19 cellular contexts compared by ENCODE assay signal in genomic region chr12:128551266-128552025, GRCh38.
DNase-seq lines count a peak whose midpoint lies in the region; TF ChIP-seq lines count a peak whose summit lies in the region.
"Had no signal": no experiment of that assay in that cellular context is flagged by ENCODE, and none has a peak within 500 bp of the region (broad histone marks: within the 10 kb centered on the region; RNA-seq: fewer than 3 reads in every experiment).

No MANE protein-coding gene starts in this region.

- no peaks in the 10 kb centered on the region for H3K79me2 ChIP-seq in smooth muscle cell (ENCODE audit: low read depth)

- H3K36me3 ChIP-seq in smooth muscle cell (ENCODE audit: low read depth) = no peaks in the 10 kb centered on the region
- H3K36me3 ChIP-seq: BLaER1 treated with 17β-estradiol and CSF1 and Interleukin-3, amounts not matched to agents 10 nM and 100 nM; heart left ventricle had no signal

- WGBS in smooth muscle cell (ENCODE audit: low lambda C conversion rate) = 78% methylated on average over 18 of the region's 18 CpGs

- no peaks in the 10 kb centered on the region for H3K9me3 ChIP-seq in smooth muscle cell (replicated peaks; ENCODE audit: low read depth)

- H3K9ac ChIP-seq in smooth muscle cell (ENCODE audit: low read depth) = no peak overlapping the region
- H3K9ac ChIP-seq: BLaER1 treated with 17β-estradiol and CSF1 and Interleukin-3, amounts not matched to agents 10 nM and 100 nM; KMS-11 had no signal

- H3K4me2 ChIP-seq in smooth muscle cell = no peak overlapping the region
- H3K4me2 ChIP-seq: GM23338, KMS-11 had no signal

- DNase-seq in DMS 273 (lab: John Stamatoyannopoulos, UW; ENCODE audit: unreplicated experiment) = peak; percentile 4
- no peak for DNase-seq in DMS 273 treated with DMSO at 0.1 percent for 48 hours (lab: John Stamatoyannopoulos, UW)
- peak; percentile 82 to 93 for DNase-seq in NCI-H524 (lab: John Stamatoyannopoulos, UW)
- peak; percentile 46 for DNase-seq in cerebellar cortex (ENCODE audit: low spot score)
- DNase-seq in putamen (ENCODE audit: low spot score) = peak; percentile 9
- no peak for DNase-seq in activated naive CD4-positive, alpha-beta T cell treated with Interleukin-2 at 50 U/mL for 16 hours
- no peak for DNase-seq in activated CD4-positive, alpha-beta T cell treated with anti-CD3 and anti-CD28 coated beads for 48 hours
- DNase-seq in smooth muscle cell (lab: John Stamatoyannopoulos, UW; ENCODE audit: unreplicated experiment) = no peak
- DNase-seq: activated CD8-positive, alpha-beta T cell treated with anti-CD3 and anti-CD28 coated beads for 36 hours; activated naive CD8-positive, alpha-beta T cell treated with anti-CD3 and anti-CD28 coated beads, Interleukin-2, amount 10 ng/mL, durations not matched to agents 7 days and 5 days; activated T-cell treated with anti-CD3 and anti-CD28 coated beads, Interleukin-2, amount 50 U/mL, for 72 hours; heart left ventricle; mesenchymal stem cell; stimulated activated naive CD4-positive, alpha-beta T cell treated with Interleukin-2 at 50 U/mL for 16 hours; trophoblast cell had no signal

- no peaks in the 10 kb centered on the region for H4K20me1 ChIP-seq in smooth muscle cell (ENCODE audit: low read depth)
- H4K20me1 ChIP-seq: BLaER1 treated with 17β-estradiol and CSF1 and Interleukin-3, amounts not matched to agents 10 nM and 100 nM had no signal

- TF ChIP-seq CTCF in smooth muscle cell (IDR thresholded peaks at IDR 0.05; ENCODE audit: borderline replicate concordance, insufficient read depth, poor library complexity, severe bottlenecking) = no peak

- no peaks in the 10 kb centered on the region for H3F3A ChIP-seq in smooth muscle cell (ENCODE audit: low read depth)

- H3K4me1 ChIP-seq in smooth muscle cell (ENCODE audit: low read depth) = no peaks in the 10 kb centered on the region
- H3K4me1 ChIP-seq: heart left ventricle had no signal

- H2AFZ ChIP-seq in smooth muscle cell (ENCODE audit: low read depth) = no peak overlapping the region
- H2AFZ ChIP-seq: GM23338 had no signal

- H3K27ac ChIP-seq in smooth muscle cell (ENCODE audit: low read depth) = no peak overlapping the region
- H3K27ac ChIP-seq: 22Rv1; BLaER1 treated with 17β-estradiol and CSF1 and Interleukin-3, amounts not matched to agents 10 nM and 100 nM; heart left ventricle; KMS-11 had no signal

- peaks cover 3% of the 10 kb centered on the region for H3K27me3 ChIP-seq in smooth muscle cell (ENCODE audit: low read depth)
- H3K27me3 ChIP-seq: BLaER1 treated with 17β-estradiol and CSF1 and Interleukin-3, amounts not matched to agents 10 nM and 100 nM had no signal

- no peak overlapping the region for H3K4me3 ChIP-seq in smooth muscle cell
- H3K4me3 ChIP-seq: BLaER1 treated with 17β-estradiol and CSF1 and Interleukin-3, amounts not matched to agents 10 nM and 100 nM; GM23338; heart left ventricle had no signal

Comparison
In these comparisons a context has a peak if more than half of its experiments do, and no peak if none do; other contexts are left out.
1. DNase-seq: peak in DMS 273 (single experiment), NCI-H524 (2 of 2), cerebellar cortex (single experiment) and putamen (single experiment); none in DMS 273 treated with DMSO at 0.1 percent for 48 hours (single experiment), activated naive CD4-positive, alpha-beta T cell treated with Interleukin-2 at 50 U/mL for 16 hours (single experiment), activated CD4-positive, alpha-beta T cell treated with anti-CD3 and anti-CD28 coated beads for 48 hours (single experiment) and smooth muscle cell (single experiment).